17 cellular contexts compared by ENCODE assay signal in the genomic region with DNA sequence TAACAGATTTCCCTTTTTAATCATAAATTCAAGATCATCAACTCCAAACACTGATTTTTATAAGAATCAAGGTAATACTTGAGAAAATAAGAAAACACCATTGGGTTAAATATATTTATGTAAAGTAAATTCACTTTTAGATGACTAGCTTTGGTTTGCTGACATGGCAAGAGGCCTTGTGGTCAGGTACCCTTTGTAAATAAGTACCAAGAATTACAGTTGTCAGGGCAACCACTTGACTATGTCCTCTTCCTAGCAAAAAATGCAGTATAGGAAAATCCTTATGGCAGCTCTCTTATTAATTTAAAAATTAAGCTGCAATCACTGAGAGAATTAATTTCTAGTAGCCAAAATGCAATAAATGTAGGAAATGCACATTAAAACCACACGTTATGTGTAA.
DNase-seq lines count a peak whose midpoint lies in the region; ATAC-seq and TF ChIP-seq lines count a peak whose summit lies in the region.
"Had no signal": no experiment of that assay in that cellular context is flagged by ENCODE, and none has a peak within 500 bp of the region (broad histone marks: within the 10 kb centered on the region; RNA-seq: fewer than 3 reads in every experiment).

No MANE protein-coding gene starts in this region.

- H3K27ac ChIP-seq in gastrocnemius medialis, result peak overlapping the region in 1 of 4 donors; percentile 70
- H3K27ac ChIP-seq: BLaER1 treated with 17β-estradiol and CSF1 and Interleukin-3, amounts not matched to agents 10 nM and 100 nM had no signal

- H3K36me3 ChIP-seq in gastrocnemius medialis, result peaks cover 0 to 38% of the 10 kb centered on the region in 2 donors

- in situ Hi-C loops in astrocyte of the spinal cord (cut with HindIII; ENCODE audit: low sequenced_read_pairs) (no loop called here), gastrocnemius medialis (cut with MboI; ENCODE audit: low sequenced_read_pairs in 4 of 4) (no loop called here)

- TF ChIP-seq CTCF in astrocyte of the spinal cord (IDR thresholded peaks at IDR 0.05; ENCODE audit: low read depth, low read length), result no peak
- TF ChIP-seq CTCF in gastrocnemius medialis (IDR thresholded peaks at IDR 0.05 in 4 of 5, conservative IDR thresholded peaks at IDR 0.05 in 1 of 5), result no peak

- H3K9me3 ChIP-seq in gastrocnemius medialis, result no peaks in the 10 kb centered on the region
- H3K9me3 ChIP-seq: SK-N-SH had no signal

- intact Hi-C loops in gastrocnemius medialis (cut with DNase I; ENCODE audit: low total_unique reads), result no loop called here

- DNase-seq in NCI-H2196 treated with DMSO at 0.1 percent for 48 hours (lab: John Stamatoyannopoulos, UW; ENCODE audit: unreplicated experiment) (peak; percentile 9), NCI-H2196 (lab: John Stamatoyannopoulos, UW; ENCODE audit: unreplicated experiment) (no peak), M059J (ENCODE audit: low read depth) (peak; percentile 68), astrocyte of the spinal cord (ENCODE audit: low read depth, low spot score) (peak; percentile 1), gastrocnemius medialis (no peak), NCI-H1930 (lab: John Stamatoyannopoulos, UW) (no peak)
- DNase-seq: Calu3; CD8-positive, alpha-beta T cell; H7; MV-4-11; NCI-H1694; NCI-H446; NCI-H526 treated with DMSO at 0.1 percent for 48 hours; SHP77; SK-N-SH had no signal

- H3K4me1 ChIP-seq in gastrocnemius medialis, result peaks cover 6 to 26% of the 10 kb centered on the region in 2 donors
- H3K4me1 ChIP-seq: BLaER1 treated with 17β-estradiol and CSF1 and Interleukin-3, amounts not matched to agents 10 nM and 100 nM had no signal

- H3K27me3 ChIP-seq in gastrocnemius medialis, result no peaks in the 10 kb centered on the region
- H3K27me3 ChIP-seq: BLaER1 treated with 17β-estradiol and CSF1 and Interleukin-3, amounts not matched to agents 10 nM and 100 nM had no signal

- no peak for TF ChIP-seq POLR2A in gastrocnemius medialis (IDR thresholded peaks at IDR 0.05)

- H3K4me3 ChIP-seq in astrocyte of the spinal cord (ENCODE audit: low read depth, low read length), result no peak overlapping the region
- H3K4me3 ChIP-seq in gastrocnemius medialis, result no peak overlapping the region
- H3K4me3 ChIP-seq: BLaER1 treated with 17β-estradiol and CSF1 and Interleukin-3, amounts not matched to agents 10 nM and 100 nM had no signal

- ATAC-seq in gastrocnemius medialis (no peak), HG03025 (IDR thresholded peaks at IDR 0.05; ENCODE audit: low FRiP score, unreplicated experiment) (no peak)
- ATAC-seq: CD8-positive, alpha-beta T cell had no signal

Comparison
In these comparisons a context has a peak if more than half of its experiments do, and no peak if none do; other contexts are left out.
1. DNase-seq: peak in NCI-H2196 treated with DMSO at 0.1 percent for 48 hours (single experiment), M059J (single experiment) and astrocyte of the spinal cord (single experiment); none in NCI-H2196 (single experiment), gastrocnemius medialis (0 of 2) and NCI-H1930 (0 of 2).